2 cellular contexts compared by ENCODE assay signal in the genomic region with DNA sequence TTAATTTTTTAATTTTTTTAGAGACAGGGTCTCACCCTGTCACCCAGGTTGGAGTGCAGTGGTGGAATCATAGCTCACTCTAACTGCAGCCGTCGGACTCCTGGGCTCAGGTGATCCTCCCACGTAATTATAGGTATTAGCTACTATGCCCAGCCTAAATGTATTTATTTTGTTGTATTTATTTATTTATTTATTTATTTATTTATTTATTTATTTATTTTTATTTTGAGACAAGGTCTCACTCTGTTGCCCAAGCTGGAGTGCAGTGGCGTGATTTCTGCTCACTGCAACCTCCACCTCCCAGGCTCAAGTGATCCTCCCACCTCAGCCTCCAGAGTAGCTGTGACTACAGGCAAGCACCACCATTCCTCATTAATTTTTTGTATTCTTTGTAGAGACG.
DNase-seq lines count a peak whose midpoint lies in the region; ATAC-seq and TF ChIP-seq lines count a peak whose summit lies in the region.
"Not testable (repeated sequence)": the region's sequence is repeated elsewhere in the genome, so short reads cannot be mapped to it uniquely, and the experiment has no call there.

No MANE protein-coding gene starts in this region.

- CTCF ChIA-PET in HEK293 (lab: Yijun Ruan, JAX) = interaction anchor here (1.0 kb wide), 1 partner anchor 26 kb away, joined by 6 read pairs; no protein-coding TSS in a partner anchor

- ATAC-seq in RWPE2 (ENCODE audit: low read depth) = not testable (repeated sequence)

- H3K27me3 ChIP-seq in RWPE2 (ENCODE audit: insufficient read depth, poor library complexity, severe bottlenecking) = not testable (repeated sequence)

- not testable (repeated sequence) for TF ChIP-seq CTCF in HEK293 (tag by site-specific recombination; IDR thresholded peaks at IDR 0.05); RWPE2 (IDR thresholded peaks at IDR 0.05; ENCODE audit: poor library complexity, severe bottlenecking)

- H3K36me3 ChIP-seq in HEK293 (ENCODE audit: control insufficient read depth in 2 of 2, insufficient read depth in 1 of 2, low read length in 2 of 2) (peaks cover 0 to 10% of the 10 kb centered on the region in 2 experiments; a peak in 2 of 3 replicates), RWPE2 (ENCODE audit: low read depth) (peaks cover 58% of the 10 kb centered on the region)

- not testable (repeated sequence) for H3K4me3 ChIP-seq in HEK293 (ENCODE audit: low read depth, low read length); RWPE2 (ENCODE audit: severe bottlenecking)

- peak; percentile 17 for DNase-seq in RWPE2 (ENCODE audit: low spot score)

- not testable (repeated sequence) for H3K4me1 ChIP-seq in HEK293 (ENCODE audit: control insufficient read depth, insufficient read depth, low read length); RWPE2 (ENCODE audit: insufficient read depth, poor library complexity, severe bottlenecking)

- H3K27ac ChIP-seq in HEK293 (ENCODE audit: extremely low read depth, low read depth, low read length); RWPE2 (ENCODE audit: poor library complexity, severe bottlenecking): not testable (repeated sequence)

- not testable (repeated sequence) for H3K9me3 ChIP-seq in HEK293 (ENCODE audit: control insufficient read depth, insufficient read depth, low read depth, low read length); RWPE2 (ENCODE audit: severe bottlenecking)

- POLR2A ChIA-PET in HEK293 (lab: Yijun Ruan, JAX) = interaction anchor here (0.5 to 0.6 kb wide), 2 partner anchors 46 to 190 kb away, joined by 3 to 4 read pairs; no protein-coding TSS in a partner anchor

TF ChIP-seq in HEK293, 187 proteins besides CTCF, POLR2A, EP300 and RAD21 (continues in another document):
- peak; percentile 71; the same call in 1 of the 2 replicates for TF ChIP-seq ZBTB1 (tag by site-specific recombination; IDR thresholded peaks at IDR 0.05)
- peak; percentile 84 for TF ChIP-seq ZBTB8A (tag by site-specific recombination; IDR thresholded peaks at IDR 0.05)
- TF ChIP-seq GLI2 (tag by site-specific recombination; IDR thresholded peaks at IDR 0.05; ENCODE audit: borderline replicate concordance, low read depth) = peak; percentile 62; the same call in 1 of the 2 replicates
- peak; percentile 84 for TF ChIP-seq ZNF664 (tag by site-specific recombination; IDR thresholded peaks at IDR 0.05)
- TF ChIP-seq GFI1B (tag by site-specific recombination; IDR thresholded peaks at IDR 0.05) = peak; percentile 63; the same call in 1 of the 2 replicates
- TF ChIP-seq ZNF292 (tag by site-specific recombination; IDR thresholded peaks at IDR 0.05; ENCODE audit: borderline replicate concordance, low read depth) = peak; percentile 91; the same call in 1 of the 2 replicates
- 0 out of 2 replicates have a peak, but pooled peaks have one; percentile 26 for TF ChIP-seq ZNF138 (tag by site-specific recombination; IDR thresholded peaks at IDR 0.05; ENCODE audit: borderline replicate concordance)
- peak; percentile 35; the same call in 1 of the 2 replicates for TF ChIP-seq TSHZ1 (tag by site-specific recombination; IDR thresholded peaks at IDR 0.05; ENCODE audit: borderline replicate concordance)
- 0 out of 2 replicates have a peak, but pooled peaks have one; percentile 50 for TF ChIP-seq ZFP37 (tag by site-specific recombination; IDR thresholded peaks at IDR 0.05)
- TF ChIP-seq ZBTB21 (tag by site-specific recombination; IDR thresholded peaks at IDR 0.05) = 0 out of 2 replicates have a peak, but pooled peaks have one; percentile 36
- peak; percentile 39; the same call in 1 of the 2 replicates for TF ChIP-seq ZFP3 (tag by site-specific recombination; IDR thresholded peaks at IDR 0.05; ENCODE audit: low read depth)
- peak; percentile 85 for TF ChIP-seq REST (tag by site-specific recombination; IDR thresholded peaks at IDR 0.05)
- TF ChIP-seq ZNF629 (tag by site-specific recombination; IDR thresholded peaks at IDR 0.05) = peak; percentile 56; the same call in 1 of the 2 replicates
- peak; percentile 95 for TF ChIP-seq ZNF140 (tag by site-specific recombination; IDR thresholded peaks at IDR 0.05)
- TF ChIP-seq ZNF394 (tag by site-specific recombination; IDR thresholded peaks at IDR 0.05; ENCODE audit: borderline replicate concordance) = peak; percentile 98
- TF ChIP-seq ZNF558 (tag by site-specific recombination; IDR thresholded peaks at IDR 0.05) = peak; percentile 79
- peak; percentile 35; the same call in 1 of the 2 replicates for TF ChIP-seq ZNF341 (tag by site-specific recombination; IDR thresholded peaks at IDR 0.05; ENCODE audit: low read depth)
- peak; percentile 50; the same call in 1 of the 2 replicates for TF ChIP-seq ZNF610 (tag by site-specific recombination; IDR thresholded peaks at IDR 0.05; ENCODE audit: borderline replicate concordance)
- peak; percentile 51 for TF ChIP-seq ZNF654 (tag by site-specific recombination; IDR thresholded peaks at IDR 0.05; ENCODE audit: low read depth)
